In genomic region chr1:24910751-24911650, GRCh38 we compare ENCODE assay signal across 1 cellular context.
A peak's percentile ranks its signal among the peaks of the same experiment; 100 is the strongest.
TF ChIP-seq lines count a peak whose summit lies in the region.

No MANE protein-coding gene starts in this region.

TF ChIP-seq in HepG2, 621 proteins besides CTCF, POLR2A, EP300 and RAD21 (continued from another document and continues in another):
- TF ChIP-seq ARID3A (IDR thresholded peaks at IDR 0.05; ENCODE audit: low read depth, low read length) (no peak), SMYD3 (CRISPR knock-in tag; IDR thresholded peaks at IDR 0.05) (no peak), CBFB (CRISPR knock-in tag; IDR thresholded peaks at IDR 0.05) (no peak), PITX1 (CRISPR knock-in tag; IDR thresholded peaks at IDR 0.05) (no peak), SRY (CRISPR knock-in tag; IDR thresholded peaks at IDR 0.05) (no peak), ZNF407 (CRISPR knock-in tag; IDR thresholded peaks at IDR 0.05; ENCODE audit: not compliant biosample characterization) (peak; percentile 73), ZNF839 (CRISPR knock-in tag; IDR thresholded peaks at IDR 0.05; ENCODE audit: borderline replicate concordance) (no peak), ZNF577 (CRISPR knock-in tag; IDR thresholded peaks at IDR 0.05; ENCODE audit: borderline replicate concordance, low read depth) (no peak), HNRNPL (IDR thresholded peaks at IDR 0.05; ENCODE audit: low read depth, low read length) (no peak), KAT2B (IDR thresholded peaks at IDR 0.05; ENCODE audit: borderline replicate concordance, low read depth, low read length) (no peak), ZNF430 (CRISPR knock-in tag; IDR thresholded peaks at IDR 0.05) (peak; percentile 93; the same call in 1 of the 2 replicates), SOX5 (CRISPR knock-in tag; IDR thresholded peaks at IDR 0.05; ENCODE audit: borderline replicate concordance) (peak; percentile 65; the same call in 1 of the 2 replicates), GATAD2A (CRISPR knock-in tag; IDR thresholded peaks at IDR 0.05) (peak; percentile 42; the same call in 1 of the 2 replicates), PHF21A (CRISPR knock-in tag; IDR thresholded peaks at IDR 0.05) (peak; percentile 77), NR3C1 (CRISPR knock-in tag; IDR thresholded peaks at IDR 0.05) (no peak), NFE2L1 (CRISPR knock-in tag; IDR thresholded peaks at IDR 0.05; ENCODE audit: borderline replicate concordance) (no peak), RBM39 (IDR thresholded peaks at IDR 0.05; ENCODE audit: low read depth, low read length, poor library complexity, severe bottlenecking) (peak; percentile 27), MAF1 (CRISPR knock-in tag; IDR thresholded peaks at IDR 0.05; ENCODE audit: borderline replicate concordance) (no peak), ZNF230 (CRISPR knock-in tag; IDR thresholded peaks at IDR 0.05) (0 out of 2 replicates have a peak, but pooled peaks have one; percentile 14), ZNF354B (CRISPR knock-in tag; IDR thresholded peaks at IDR 0.05) (no peak), MIER2 (CRISPR knock-in tag; IDR thresholded peaks at IDR 0.05) (no peak; the same call in 1 of the 2 replicates), ZNF142 (CRISPR knock-in tag; IDR thresholded peaks at IDR 0.05) (no peak), ZBTB25 (CRISPR knock-in tag; IDR thresholded peaks at IDR 0.05) (no peak), ZNF788 (CRISPR knock-in tag; IDR thresholded peaks at IDR 0.05; ENCODE audit: borderline replicate concordance) (peak; percentile 67; the same call in 1 of the 2 replicates), ZNF253 (CRISPR knock-in tag; IDR thresholded peaks at IDR 0.05; ENCODE audit: borderline replicate concordance) (no peak), ZNF615 (CRISPR knock-in tag; IDR thresholded peaks at IDR 0.05; ENCODE audit: borderline replicate concordance) (no peak), PRPF4 (IDR thresholded peaks at IDR 0.05; ENCODE audit: low read depth, low read length, poor library complexity, severe bottlenecking) (no peak), MTF2 (CRISPR knock-in tag; IDR thresholded peaks at IDR 0.05; ENCODE audit: borderline replicate concordance) (0 out of 2 replicates have a peak, but pooled peaks have one; percentile 69), ZNF281 (CRISPR knock-in tag; IDR thresholded peaks at IDR 0.05; ENCODE audit: borderline replicate concordance) (no peak), ZNF891 (CRISPR knock-in tag; IDR thresholded peaks at IDR 0.05) (0 out of 2 replicates have a peak, but pooled peaks have one; percentile 11), KMT2A (CRISPR knock-in tag; IDR thresholded peaks at IDR 0.05) (no peak), KLF15 (CRISPR knock-in tag; IDR thresholded peaks at IDR 0.05; ENCODE audit: borderline replicate concordance) (no peak), ZNF670 (CRISPR knock-in tag; IDR thresholded peaks at IDR 0.05; ENCODE audit: borderline replicate concordance) (peak; percentile 73; the same call in 1 of the 2 replicates), ZNF672 (CRISPR knock-in tag; IDR thresholded peaks at IDR 0.05) (no peak), ZBTB2 (CRISPR knock-in tag; IDR thresholded peaks at IDR 0.05; ENCODE audit: low read depth) (no peak)
